Comparison of ENCODE assay signal across 9 cellular contexts in genomic region chr4:127632420-127633403, GRCh38. TPM values are rescaled to one million over a fixed set of nuclear protein-coding genes. Genes with fewer than 3 reads are reported as not detected.
DNase-seq lines count a peak whose midpoint lies in the region; ATAC-seq, FAIRE-seq and TF ChIP-seq lines count a peak whose summit lies in the region.
"Had no signal": no experiment of that assay in that cellular context is flagged by ENCODE, and none has a peak within 500 bp of the region (broad histone marks: within the 10 kb centered on the region; RNA-seq: fewer than 3 reads in every experiment).

TSS of gene INTU (plus strand) at chr4:127632957. CDS start at chr4:127633035, 78 bp downstream.

- H3K27me3 ChIP-seq in HUES64 (ENCODE audit: insufficient read depth, low read length) (no peaks in the 10 kb centered on the region), Peyer's patch (no peaks in the 10 kb centered on the region), K562 (ENCODE audit: control insufficient read depth in 2 of 2, insufficient read depth in 2 of 2, low read length in 2 of 2) (no peaks in the 10 kb centered on the region)

- BruUV-seq in K562 (replicated peaks; lab: Mats Ljungman, UMichigan) = no TSS peak

- peaks cover 6% of the 10 kb centered on the region; the same call in 1 of the 3 replicates for H3K79me2 ChIP-seq in K562 (ENCODE audit: control insufficient read depth, insufficient read depth, low read length)

- H3K27ac ChIP-seq in HUES64 (ENCODE audit: low read depth, low read length) (peak within 1 kb of the TSS; percentile 44), Peyer's patch (peak within 1 kb of the TSS in 3 of 4 donors; percentile 28 to 41 (median 31)), K562 (ENCODE audit: extremely low read depth, low read depth, low read length) (peak within 1 kb of the TSS; percentile 68)

- H2AFZ ChIP-seq in K562 (ENCODE audit: low read depth, low read length) = peak within 1 kb of the TSS; percentile 97

- in situ Hi-C loops in K562 (cut with MboI) = no loop called here

- TF ChIP-seq POLR2A in Peyer's patch (IDR thresholded peaks at IDR 0.05) (no peak), K562 (conservative IDR thresholded peaks at IDR 0.05) (peak; percentile 77)

- H3K9me3 ChIP-seq in HUES64 (ENCODE audit: insufficient read depth, low read depth, low read length) (no peaks in the 10 kb centered on the region), Peyer's patch (no peaks in the 10 kb centered on the region), K562 (replicated peaks; ENCODE audit: control insufficient read depth, insufficient read depth, low read depth, low read length) (no peaks in the 10 kb centered on the region)

- CTCF ChIA-PET in K562 (lab: Yijun Ruan, JAX; ENCODE audit: low intra/inter-chr PET ratio) = no interaction called here

- H3K9ac ChIP-seq in HUES64 (ENCODE audit: low read depth, low read length) = peak within 1 kb of the TSS; percentile 83
- H3K9ac ChIP-seq in K562 (ENCODE audit: insufficient read depth in 1 of 2, low read depth in 2 of 2, low read length in 2 of 2) = peak within 1 kb of the TSS; percentile 77 to 93

- WGBS in HUES64 = 1% methylated on average over 36 of the region's 38 CpGs
- WGBS in K562 (ENCODE audit: insufficient coverage, low coverage, missing lambda C conversion rate) = 10% methylated on average over 38 of the region's 38 CpGs

- no peaks in the 10 kb centered on the region for H3K36me3 ChIP-seq in HUES64 (ENCODE audit: insufficient read depth, low read length)
- no peaks in the 10 kb centered on the region for H3K36me3 ChIP-seq in Peyer's patch
- H3K36me3 ChIP-seq in K562 (ENCODE audit: control insufficient read depth, insufficient read depth, low read length) = no peaks in the 10 kb centered on the region

- DNase-seq in DMS79 (lab: John Stamatoyannopoulos, UW) (peak; percentile 69), Peyer's patch (peak; percentile 44 to 94 (median 88)), K562 (ENCODE audit: extremely low read depth in 1 of 4, low spot score in 3 of 4) (peak; percentile 86 to 94 (median 91)), hippocampal formation (lab: John Stamatoyannopoulos, UW) (peak; percentile 89 to 90), posterior vena cava (ENCODE audit: low spot score) (peak; percentile 97)

- POLR2A ChIA-PET in K562 (lab: Yijun Ruan, JAX) = interaction anchor here (0.7 to 1.4 kb wide), 3 partner anchors 9 to 131 kb away, joined by 3 to 7 read pairs (median 3); no protein-coding TSS in a partner anchor

- H3K4me1 ChIP-seq in HUES64 (ENCODE audit: insufficient read depth, low read length) = peaks cover 5% of the 10 kb centered on the region; the same call in 1 of the 2 replicates
- H3K4me1 ChIP-seq in Peyer's patch = no peaks in the 10 kb centered on the region
- H3K4me1 ChIP-seq in K562 (replicated peaks in 1 of 2; ENCODE audit: control insufficient read depth in 2 of 2, insufficient read depth in 2 of 2, low read length in 2 of 2) = peaks cover 0 to 3% of the 10 kb centered on the region in 2 experiments; a peak in 2 of 5 replicates

- no peaks in the 10 kb centered on the region for H3K9me1 ChIP-seq in K562 (ENCODE audit: control insufficient read depth, insufficient read depth, low read length)

- FAIRE-seq in K562 (lab: Jason Lieb, UNC) = peak; percentile 99
- FAIRE-seq: colon had no signal

- no peak for TF ChIP-seq RAD21 in K562 (CRISPR knock-in tag; conservative IDR thresholded peaks at IDR 0.05 in 1 of 2, IDR thresholded peaks at IDR 0.05 in 1 of 2)

- no peaks in the 10 kb centered on the region for H4K20me1 ChIP-seq in K562 (replicated peaks; ENCODE audit: control insufficient read depth, insufficient read depth, low read length)

- ATAC-seq in GM21619 (IDR thresholded peaks at IDR 0.05; ENCODE audit: unreplicated experiment) (peak; percentile 89), K562 (peak; percentile 99), GM18873 (IDR thresholded peaks at IDR 0.05; ENCODE audit: low FRiP score, unreplicated experiment) (no peak)

- no peak for TF ChIP-seq EP300 in K562 (IDR thresholded peaks at IDR 0.05; ENCODE audit: low read length)

- intact Hi-C loops in K562 (cut with micrococcal nuclease) (no loop called here), posterior vena cava (cut with DNase I) (no loop called here)

- no peak for TF ChIP-seq CTCF in Peyer's patch (IDR thresholded peaks at IDR 0.05)
- TF ChIP-seq CTCF in K562 (IDR thresholded peaks at IDR 0.05 in 2 of 3, conservative IDR thresholded peaks at IDR 0.05 in 1 of 3; ENCODE audit: insufficient read depth in 2 of 3, low read depth in 1 of 3, low read length in 3 of 3) = no peak

- peak within 1 kb of the TSS; percentile 92 for H3K4me2 ChIP-seq in K562 (ENCODE audit: insufficient read depth, low read length)

- H3K4me3 ChIP-seq in HUES64 (ENCODE audit: low read length) = peak within 1 kb of the TSS; percentile 74
- peak within 1 kb of the TSS; percentile 30 to 68 (median 54) for H3K4me3 ChIP-seq in Peyer's patch
- peak within 1 kb of the TSS; percentile 58 for H3K4me3 ChIP-seq in K562

TF ChIP-seq in K562, 482 proteins besides CTCF, POLR2A, EP300 and RAD21 (continues in another document):
- TF ChIP-seq BRD4 (IDR thresholded peaks at IDR 0.05) (no peak), TFAM (CRISPR knock-in tag; conservative IDR thresholded peaks at IDR 0.05) (no peak), E2F1 (CRISPR knock-in tag; IDR thresholded peaks at IDR 0.05) (no peak), ZBTB2 (IDR thresholded peaks at IDR 0.05) (no peak), BCLAF1 (IDR thresholded peaks at IDR 0.05; ENCODE audit: borderline replicate concordance in 1 of 2, control insufficient read depth in 1 of 2, low read depth in 2 of 2, low read length in 1 of 2) (no peak), ZNF316 (IDR thresholded peaks at IDR 0.05) (0 out of 2 replicates have a peak, but pooled peaks have one; percentile 7)

RNA-seq across cellular contexts. Expression of gene INTU, which starts in this region (rescaled TPM):
- 5.2 TPM for polyA plus RNA-seq in HUES64 (2013, experiment 1 of 2)
- polyA plus RNA-seq in HUES64 (2013, experiment 2 of 2) = 7.7 TPM
- 10 to 100 TPM in 1 of 4 donors, 1 to 10 TPM in 3; 1.6 to 14.9 (median 2.3) TPM for total RNA-seq in Peyer's patch
- 6.0 and 18.8 TPM in 2 replicates for total RNA-seq in K562 (2011; cell fraction: chromatin; rRNA removed; ENCODE audit: low replicate concordance)
- 2.2 and 3.6 TPM in 2 replicates for total RNA-seq in K562 (2011; cell fraction: nucleolus; rRNA removed)
- total RNA-seq in K562 (2011; cell fraction: nucleoplasm; rRNA removed) = 7.0 and 12.6 TPM in 2 replicates
- 1.8 and 2.2 TPM in 2 replicates for total RNA-seq in K562 (2014; rRNA removed)
- total RNA-seq in K562 (2014; rRNA removed; fragmentation: Illumina TruSeq; extraction: Trizol) = 5.9 and 7.1 TPM in 2 replicates
- total RNA-seq in K562 (2015; rRNA removed; fragmentation: Illumina TruSeq; extraction: Trizol) = 3.1 and 3.8 TPM in 2 replicates
- total RNA-seq in K562 (2021) = 3.9 and 4.2 TPM in 2 replicates
- 3.2 and 8.9 TPM in 2 replicates for polyA plus RNA-seq in K562 (2011; rRNA removed)
- 1.1 and 1.7 TPM in 2 replicates for polyA plus RNA-seq in K562 (2011; cell fraction: cytosol; rRNA removed)
- polyA plus RNA-seq in K562 (2011; cell fraction: nucleus; rRNA removed) = 10.0 and 15.0 TPM in 2 replicates
- polyA plus RNA-seq in K562 (2012) = 1.8 and 3.0 TPM in 2 replicates
- 2.6 and 3.0 TPM in 2 replicates for polyA plus RNA-seq in K562 (2014; fragmentation: Illumina TruSeq; extraction: Trizol)
- polyA plus RNA-seq in K562 (2014; fragmentation: Nextera tagmentation; extraction: Ambion mirVana) = 1 to 10 TPM; 1.5 to 4.1 TPM
- polyA plus RNA-seq in K562 (2014; rRNA removed) = 2.7 and 4.0 TPM in 2 replicates
- 7.3 and 14.2 TPM in 2 replicates for polyA minus RNA-seq in K562 (2011; rRNA and poly(A)+ RNA removed)
- polyA minus RNA-seq in K562 (2011; cell fraction: cytosol; rRNA and poly(A)+ RNA removed) = 1.2 and 3.4 TPM in 2 replicates
- polyA minus RNA-seq in K562 (2011; cell fraction: nucleus; rRNA and poly(A)+ RNA removed) = 6.3 and 9.0 TPM in 2 replicates
- total RNA-seq in posterior vena cava = 10 to 100 TPM; 17.4 to 18.1 TPM
